In the genomic region with DNA sequence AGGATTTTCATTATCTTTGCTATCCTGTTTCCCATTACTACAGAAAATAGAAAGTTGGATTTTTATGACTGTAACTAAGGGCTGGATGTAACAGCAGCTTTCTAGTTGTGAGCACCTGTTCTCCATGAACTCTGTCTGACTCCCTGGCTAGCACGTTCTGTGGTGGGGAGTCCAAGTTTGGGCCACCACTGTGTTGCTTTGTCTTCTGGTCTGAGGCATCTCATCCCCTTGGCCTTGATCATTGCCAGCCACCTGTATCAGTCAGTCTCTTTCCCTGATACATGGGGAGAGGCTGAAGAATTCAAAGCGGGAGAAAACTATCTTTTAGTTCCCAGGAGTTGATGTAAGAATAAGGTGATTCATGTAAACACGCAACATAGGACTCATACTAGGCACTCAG, we compare ENCODE assay signal across 10 cellular contexts. TPM values are rescaled to one million over a fixed set of nuclear protein-coding genes. Genes with fewer than 3 reads are reported as not detected.
DNase-seq lines count a peak whose midpoint lies in the region; ATAC-seq and TF ChIP-seq lines count a peak whose summit lies in the region.
"Had no signal": no experiment of that assay in that cellular context is flagged by ENCODE, and none has a peak within 500 bp of the region (broad histone marks: within the 10 kb centered on the region; RNA-seq: fewer than 3 reads in every experiment).

No MANE protein-coding gene starts in this region.

- H3K4me3 Mint-ChIP-seq in activated T-cell treated with anti-CD3 and anti-CD28 coated beads, Interleukin-2, amount 50 U/mL, for 24 hours = no peak overlapping the region
- no peak overlapping the region for H3K4me3 Mint-ChIP-seq in chondrocyte (ENCODE audit: unreplicated experiment)
- H3K4me3 Mint-ChIP-seq: HFFc6 had no signal

- H3K4me1 Mint-ChIP-seq in activated T-cell treated with anti-CD3 and anti-CD28 coated beads, Interleukin-2, amount 50 U/mL, for 24 hours (ENCODE audit: low read depth) = no peaks in the 10 kb centered on the region
- H3K4me1 Mint-ChIP-seq in chondrocyte (ENCODE audit: low read depth) = no peaks in the 10 kb centered on the region

- no peak for DNase-seq in activated T-cell treated with anti-CD3 and anti-CD28 coated beads, Interleukin-2, amount 50 U/mL, for 24 hours
- DNase-seq in activated T-cell treated with anti-CD3 and anti-CD28 coated beads for 4 hours (no peak), LHCN-M2 (ENCODE audit: low read depth) (peak; percentile 69), left colon (no peak), GDM1 (lab: John Stamatoyannopoulos, UW) (no peak), chondrocyte (ENCODE audit: low spot score) (no peak)
- DNase-seq in activated CD8-positive, alpha-beta memory T cell treated with anti-CD3 and anti-CD28 coated beads for 24 hours = no peak
- DNase-seq: NK-92 treated with Interleukin-12 subunit alpha and Interleukin-12 subunit beta, amount 100 ng/mL, for 24 hours had no signal

- no peaks in the 10 kb centered on the region for H3K27me3 Mint-ChIP-seq in activated T-cell treated with anti-CD3 and anti-CD28 coated beads, Interleukin-2, amount 50 U/mL, for 24 hours
- no peaks in the 10 kb centered on the region for H3K27me3 Mint-ChIP-seq in chondrocyte (ENCODE audit: low read depth)

- intact Hi-C loops in left colon (cut with DNase I, micrococcal nuclease) = loop anchor here in 1 of 2 donors (5.0 kb wide), 2 partner anchors 420 to 780 kb away; no protein-coding TSS in a partner anchor

- H3K36me3 Mint-ChIP-seq in activated T-cell treated with anti-CD3 and anti-CD28 coated beads, Interleukin-2, amount 50 U/mL, for 24 hours (ENCODE audit: low read depth) = peaks cover 56% of the 10 kb centered on the region
- peaks cover 8% of the 10 kb centered on the region for H3K36me3 Mint-ChIP-seq in chondrocyte (ENCODE audit: low read depth)

- peak; percentile 8 for ATAC-seq in left colon
- no peak for ATAC-seq in GM21529 (IDR thresholded peaks at IDR 0.05; ENCODE audit: unreplicated experiment)

- no peaks in the 10 kb centered on the region for H3K9me3 Mint-ChIP-seq in activated T-cell treated with anti-CD3 and anti-CD28 coated beads, Interleukin-2, amount 50 U/mL, for 24 hours
- no peaks in the 10 kb centered on the region for H3K9me3 Mint-ChIP-seq in chondrocyte (ENCODE audit: low read depth)
- H3K9me3 Mint-ChIP-seq: HFFc6 had no signal

- H3K27ac Mint-ChIP-seq in activated T-cell treated with anti-CD3 and anti-CD28 coated beads, Interleukin-2, amount 50 U/mL, for 24 hours = peak overlapping the region; percentile 40
- no peak overlapping the region for H3K27ac Mint-ChIP-seq in chondrocyte (ENCODE audit: unreplicated experiment)
- H3K27ac Mint-ChIP-seq: HFFc6 had no signal

- TF ChIP-seq CTCF in chondrocyte (IDR thresholded peaks at IDR 0.05) = no peak

RNA-seq across cellular contexts. Expression of gene WDR70, which starts 33.4 kb away (rescaled TPM):
- 22.4 and 26.5 TPM in 2 replicates for total RNA-seq in LHCN-M2 (2014; rRNA removed)
- polyA plus RNA-seq in LHCN-M2 (2012) = 23.7 TPM
- total RNA-seq in left colon = 10 to 100 TPM; 20.3 to 28.6 TPM
- total RNA-seq in chondrocyte = 19.0 to 35.1 TPM (median 23.6 TPM) in 3 replicates

RNA-seq across cellular contexts. Expression of gene NUP155, which starts 41.6 kb away (rescaled TPM):
- total RNA-seq in LHCN-M2 (2014; rRNA removed) = 47.0 and 47.5 TPM in 2 replicates
- 10.8 TPM for polyA plus RNA-seq in LHCN-M2 (2012)
- 10 to 100 TPM; 14.1 to 15.7 TPM for total RNA-seq in left colon
- total RNA-seq in chondrocyte = 19.3 to 26.1 TPM (median 19.3 TPM) in 3 replicates
